In the genomic region with DNA sequence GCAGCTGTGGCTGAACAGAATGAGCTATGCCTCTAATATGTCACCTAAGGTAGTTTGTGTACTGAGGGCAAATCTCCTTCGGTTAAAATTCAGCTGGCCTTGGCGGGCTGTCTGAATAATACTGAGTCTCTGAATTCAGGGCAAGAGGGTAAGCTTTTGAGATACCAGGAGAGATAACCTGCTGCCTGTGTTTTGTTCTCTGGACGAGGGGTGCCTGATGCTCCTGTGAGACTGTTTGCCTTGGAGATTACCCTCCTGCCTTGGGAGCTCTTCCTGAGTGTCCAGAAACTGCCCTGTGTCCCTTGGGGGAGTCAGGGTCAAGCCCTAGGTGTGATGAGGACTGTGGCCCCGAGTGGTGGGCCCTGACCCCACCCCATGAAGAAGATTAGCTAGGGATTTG, we compare ENCODE assay signal across 28 cellular contexts.
"Had no signal": no experiment of that assay in that cellular context is flagged by ENCODE, and none has a peak within 500 bp of the region (broad histone marks: within the 10 kb centered on the region; RNA-seq: fewer than 3 reads in every experiment).

No MANE protein-coding gene starts in this region.

- H3K9me3 ChIP-seq: adrenal gland, body of pancreas, breast epithelium, SJCRH30 had no signal

- H3K4me1 ChIP-seq: adrenal gland, body of pancreas, breast epithelium, SJCRH30 had no signal

- H3K4me1 Mint-ChIP-seq: activated CD4-positive, alpha-beta T cell treated with anti-CD3 and anti-CD28 coated beads for 36 hours; activated CD4-positive, alpha-beta T cell treated with anti-CD3 and anti-CD28 coated beads, Interleukin-2, amount 10 ng/mL, durations not matched to agents 7 days and 5 days had no signal

- H3K27ac ChIP-seq: adrenal gland, body of pancreas, breast epithelium, SJCRH30, SK-N-MC had no signal

- H3K27me3 ChIP-seq: adrenal gland, body of pancreas, breast epithelium, SJCRH30 had no signal

- H3K36me3 ChIP-seq: adrenal gland, breast epithelium, SJCRH30 had no signal

- DNase-seq: activated CD4-positive, alpha-beta T cell treated with anti-CD3 and anti-CD28 coated beads for 36 hours; activated CD4-positive, alpha-beta T cell treated with anti-CD3 and anti-CD28 coated beads, Interleukin-2, amount 10 ng/mL, durations not matched to agents 7 days and 5 days; activated CD4-positive, alpha-beta T cell treated with anti-CD3 and anti-CD28 coated beads, Interleukin-2, amount 50 U/mL, for 48 hours; activated CD8-positive, alpha-beta memory T cell treated with anti-CD3 and anti-CD28 coated beads, Interleukin-2, amount 50 U/mL, for 4 hours; activated gamma-delta T cell treated with Interleukin-2 at 50 U/mL for 16 hours; activated naive CD4-positive, alpha-beta T cell treated with anti-CD3 and anti-CD28 coated beads for 36 hours; activated T-cell treated with anti-CD3 and anti-CD28 coated beads for 4 hours; activated T-cell treated with anti-CD3 and anti-CD28 coated beads, Interleukin-2, amount 50 U/mL, for 4 hours; adrenal gland; body of pancreas; Karpas-422; NCI-H1105; NCI-H1417 treated with DMSO at 0.1 percent for 48 hours; NCI-H187 treated with DMSO at 0.1 percent for 48 hours; NCI-H2081; NCI-H2171 treated with DMSO at 0.1 percent for 48 hours; NCI-H2227 treated with DMSO at 0.1 percent for 48 hours; NCI-H446; NCI-H524; NCI-H69; SHP77; SJCRH30 had no signal

- H3K27me3 Mint-ChIP-seq: activated CD4-positive, alpha-beta T cell treated with anti-CD3 and anti-CD28 coated beads for 36 hours; activated CD4-positive, alpha-beta T cell treated with anti-CD3 and anti-CD28 coated beads, Interleukin-2, amount 10 ng/mL, durations not matched to agents 7 days and 5 days had no signal

- ATAC-seq: activated CD4-positive, alpha-beta T cell treated with anti-CD3 and anti-CD28 coated beads for 36 hours; activated CD4-positive, CD25-positive, alpha-beta regulatory T cell treated with anti-CD3 and anti-CD28 coated beads, Interleukin-2, amount 50 U/mL, for 24 hours; activated naive CD4-positive, alpha-beta T cell treated with anti-CD3 and anti-CD28 coated beads, Interleukin-2, amount 50 U/mL, for 72 hours; activated T-cell treated with anti-CD3 and anti-CD28 coated beads, Interleukin-2, amount 50 U/mL, for 4 hours; body of pancreas; Panc1 had no signal

- H3K4me3 Mint-ChIP-seq: activated CD4-positive, alpha-beta T cell treated with anti-CD3 and anti-CD28 coated beads for 36 hours; activated CD4-positive, alpha-beta T cell treated with anti-CD3 and anti-CD28 coated beads, Interleukin-2, amount 10 ng/mL, durations not matched to agents 7 days and 5 days; activated naive CD4-positive, alpha-beta T cell treated with anti-CD3 and anti-CD28 coated beads for 36 hours; activated T-cell treated with anti-CD3 and anti-CD28 coated beads, Interleukin-2, amount 50 U/mL, for 4 hours; activated T-helper 1 cell treated with anti-CD3 and anti-CD28 coated beads, Interleukin-12 subunit alpha, Interleukin-12 subunit beta, Interleukin-2, Interleukin-4 antibody, amounts not matched to agents 30 ng/mL and 10 ng/mL and 1 ng/mL, durations not matched to agents 14 hours and 24 hours and 36 hours had no signal

- H3K4me3 ChIP-seq: adrenal gland, body of pancreas, breast epithelium, SJCRH30, SK-N-MC had no signal

- H3K27ac Mint-ChIP-seq: activated CD4-positive, alpha-beta T cell treated with anti-CD3 and anti-CD28 coated beads for 36 hours; activated CD4-positive, alpha-beta T cell treated with anti-CD3 and anti-CD28 coated beads, Interleukin-2, amount 10 ng/mL, durations not matched to agents 7 days and 5 days; activated naive CD4-positive, alpha-beta T cell treated with anti-CD3 and anti-CD28 coated beads for 36 hours; activated T-helper 1 cell treated with anti-CD3 and anti-CD28 coated beads, Interleukin-12 subunit alpha, Interleukin-12 subunit beta, Interleukin-2, Interleukin-4 antibody, amounts not matched to agents 30 ng/mL and 10 ng/mL and 1 ng/mL, durations not matched to agents 14 hours and 24 hours and 36 hours had no signal

- H3K9me3 Mint-ChIP-seq: activated CD4-positive, alpha-beta T cell treated with anti-CD3 and anti-CD28 coated beads, Interleukin-2, amount 10 ng/mL, durations not matched to agents 7 days and 5 days; activated T-cell treated with anti-CD3 and anti-CD28 coated beads, Interleukin-2, amount 50 U/mL, for 4 hours had no signal
